18 cellular contexts compared by ENCODE assay signal in the genomic region with DNA sequence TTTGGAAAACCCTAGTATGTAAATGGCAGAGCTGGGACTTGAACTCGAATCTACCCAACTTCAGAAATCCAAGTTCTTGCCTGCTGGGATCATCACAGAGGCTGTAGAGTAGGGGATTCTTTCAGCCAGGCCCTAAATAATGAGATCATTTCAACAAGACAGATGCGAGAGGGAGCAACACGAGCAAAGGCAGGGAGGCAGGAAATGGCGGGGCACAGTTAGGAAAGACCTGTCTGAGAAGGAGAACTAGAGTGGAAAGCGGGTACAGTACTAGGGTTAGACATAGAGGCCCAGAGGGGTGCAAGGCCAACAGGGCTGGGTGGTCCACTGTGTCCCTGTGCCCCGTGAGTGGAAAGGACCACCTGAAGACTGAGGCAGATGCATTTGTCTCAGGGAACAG. TPM values are rescaled to one million over a fixed set of nuclear protein-coding genes. Genes with fewer than 3 reads are reported as not detected.
DNase-seq lines count a peak whose midpoint lies in the region; ATAC-seq, FAIRE-seq and TF ChIP-seq lines count a peak whose summit lies in the region.
"Had no signal": no experiment of that assay in that cellular context is flagged by ENCODE, and none has a peak within 500 bp of the region (broad histone marks: within the 10 kb centered on the region; RNA-seq: fewer than 3 reads in every experiment).

No MANE protein-coding gene starts in this region.

- H3K4me1 Mint-ChIP-seq in stimulated activated effector memory CD8-positive, alpha-beta T cell treated with anti-CD3 and anti-CD28 coated beads, Interleukin-12 subunit alpha, Interleukin-12 subunit beta, amount 100 ng/mL, for 72 hours: peaks cover 35% of the 10 kb centered on the region

- no peak for ATAC-seq in PC-3
- ATAC-seq in stimulated activated effector memory CD8-positive, alpha-beta T cell treated with anti-CD3 and anti-CD28 coated beads, Interleukin-12 subunit alpha, Interleukin-12 subunit beta, amount 100 ng/mL, for 72 hours: no peak
- ATAC-seq: gastroesophageal sphincter had no signal

- CTCF ChIA-PET in PC-3 (lab: Charles Lee) (no interaction called here), endothelial cell of umbilical vein (lab: Charles Lee) (interaction anchor here (0.6 to 7.3 kb wide), 7 partner anchors 13 to 71 kb away, joined by 3 to 46 read pairs (median 4); a partner anchor contains a TSS)

- intact Hi-C loops in PC-3 (cut with micrococcal nuclease) (no loop called here), endothelial cell of umbilical vein (cut with micrococcal nuclease) (loop anchor here (1.0 to 10.0 kb wide), 3 partner anchors 14 to 698 kb away; no protein-coding TSS in a partner anchor)

- H2AFZ ChIP-seq in PC-3 (ENCODE audit: low read length): no peak overlapping the region
- H2AFZ ChIP-seq in endothelial cell of umbilical vein (ENCODE audit: low read depth, low read length): peak overlapping the region; percentile 30

- no peak for TF ChIP-seq POLR2A in endothelial cell of umbilical vein (IDR thresholded peaks at IDR 0.05; ENCODE audit: low read depth, low read length)

- POLR2A ChIA-PET in PC-3 (lab: Charles Lee; ENCODE audit: unreplicated experiment): no interaction called here
- POLR2A ChIA-PET in endothelial cell of umbilical vein (lab: Charles Lee): no interaction called here

- H3K36me3 ChIP-seq in PC-3 (ENCODE audit: low read depth, low read length): no peaks in the 10 kb centered on the region
- H3K36me3 ChIP-seq in endothelial cell of umbilical vein (ENCODE audit: control insufficient read depth in 2 of 2, extremely low read depth in 1 of 2, insufficient read depth in 2 of 2, low read length in 2 of 2): no peaks in the 10 kb centered on the region
- H3K36me3 ChIP-seq: breast epithelium, gastroesophageal sphincter, HAP-1, prostate gland had no signal

- DNase-seq in NOMO-1 treated with DMSO at 0.1 percent for 48 hours (lab: John Stamatoyannopoulos, UW; ENCODE audit: unreplicated experiment) (peak; percentile 7), NOMO-1 (lab: John Stamatoyannopoulos, UW; ENCODE audit: unreplicated experiment in 2 of 2) (no peak), PC-3 (no peak), endothelial cell of umbilical vein (ENCODE audit: low read depth, low spot score) (peak; percentile 65), mucosa of gallbladder (ENCODE audit: low spot score) (no peak), NCI-H510A treated with DMSO at 0.1 percent for 48 hours (lab: John Stamatoyannopoulos, UW) (no peak)
- DNase-seq in stimulated activated effector memory CD8-positive, alpha-beta T cell treated with anti-CD3 and anti-CD28 coated beads, Interleukin-12 subunit alpha, Interleukin-12 subunit beta, amount 100 ng/mL, for 72 hours (ENCODE audit: low spot score in 2 of 2): no peak
- no peak for DNase-seq in stimulated activated naive CD4-positive, alpha-beta T cell treated with Interleukin-2 at 50 U/mL for 16 hours (lab: John Stamatoyannopoulos, UW)
- DNase-seq: activated naive CD4-positive, alpha-beta T cell treated with anti-CD3 and anti-CD28 coated beads, Interleukin-2, amount 10 ng/mL, durations not matched to agents 7 days and 5 days; GF-D8; KBM-7; NCI-H1436; NCI-H446 treated with DMSO at 0.1 percent for 48 hours had no signal

- H3K4me3 ChIP-seq in PC-3 (ENCODE audit: low read length) (no peak overlapping the region), endothelial cell of umbilical vein (replicated peaks in 1 of 3; ENCODE audit: insufficient read depth in 1 of 3, low read depth in 1 of 3, low read length in 3 of 3) (no peak overlapping the region)
- H3K4me3 ChIP-seq: breast epithelium, gastroesophageal sphincter, HAP-1, prostate gland had no signal

- H3K9me3 Mint-ChIP-seq in stimulated activated effector memory CD8-positive, alpha-beta T cell treated with anti-CD3 and anti-CD28 coated beads, Interleukin-12 subunit alpha, Interleukin-12 subunit beta, amount 100 ng/mL, for 72 hours: no peaks in the 10 kb centered on the region
- H3K9me3 Mint-ChIP-seq: activated naive CD4-positive, alpha-beta T cell treated with anti-CD3 and anti-CD28 coated beads, Interleukin-2, amount 10 ng/mL, durations not matched to agents 7 days and 5 days; T-helper 2 cell treated with Interferon-gamma antibody and Interleukin-4, amounts not matched to agents 5 μg/mL and 100 μg/mL, for 36 hours had no signal

- H3K4me1 ChIP-seq in PC-3 (ENCODE audit: insufficient read depth, low read length) (peaks cover 61% of the 10 kb centered on the region), endothelial cell of umbilical vein (ENCODE audit: control insufficient read depth, extremely low read depth, insufficient read depth, low read length) (peaks cover 47% of the 10 kb centered on the region)
- H3K4me1 ChIP-seq: breast epithelium, prostate gland had no signal

- H4K20me1 ChIP-seq in PC-3 (ENCODE audit: low read length) (no peaks in the 10 kb centered on the region), endothelial cell of umbilical vein (replicated peaks; ENCODE audit: control insufficient read depth, extremely low read depth, insufficient read depth, low read length) (no peaks in the 10 kb centered on the region)

- H3K9me2 ChIP-seq in PC-3 (replicated peaks; ENCODE audit: low read length): no peaks in the 10 kb centered on the region

- dilution Hi-C loops in endothelial cell of umbilical vein (cut with MboI; ENCODE audit: extremely low pct_ligation_motif_present, low sequenced_read_pairs): no loop called here

- H3K9me1 ChIP-seq in endothelial cell of umbilical vein (replicated peaks; ENCODE audit: control insufficient read depth, extremely low read depth, insufficient read depth, low read length): no peaks in the 10 kb centered on the region

- H3K4me2 ChIP-seq in PC-3 (ENCODE audit: low read length) (peak overlapping the region; percentile 17; the same call in 1 of the 2 replicates), endothelial cell of umbilical vein (ENCODE audit: insufficient read depth, low read length) (peak overlapping the region; percentile 70)

- H3K27ac ChIP-seq in PC-3 (ENCODE audit: low read length) (no peak overlapping the region), endothelial cell of umbilical vein (ENCODE audit: insufficient read depth, low read depth, low read length) (peak overlapping the region; percentile 94)
- H3K27ac ChIP-seq: gastroesophageal sphincter, prostate gland had no signal

- H3K27me3 ChIP-seq in PC-3 (ENCODE audit: low read length) (no peaks in the 10 kb centered on the region), endothelial cell of umbilical vein (ENCODE audit: control insufficient read depth in 2 of 2, insufficient read depth in 2 of 2, low read length in 2 of 2) (no peaks in the 10 kb centered on the region)
- H3K27me3 ChIP-seq: breast epithelium, gastroesophageal sphincter had no signal

- no peaks in the 10 kb centered on the region for H3F3A ChIP-seq in PC-3 (ENCODE audit: low read length, unreplicated experiment)

- H3K9ac ChIP-seq in PC-3 (ENCODE audit: low read length) (no peak overlapping the region), endothelial cell of umbilical vein (replicated peaks; ENCODE audit: extremely low read depth, insufficient read depth, low read length) (peak overlapping the region; percentile 44)

- H3K9me3 ChIP-seq in PC-3 (ENCODE audit: low read length): no peaks in the 10 kb centered on the region
- no peaks in the 10 kb centered on the region for H3K9me3 ChIP-seq in endothelial cell of umbilical vein (replicated peaks; ENCODE audit: control insufficient read depth, insufficient read depth, low read length)
- H3K9me3 ChIP-seq: breast epithelium, gastroesophageal sphincter, HAP-1, prostate gland had no signal

- no peak for TF ChIP-seq CTCF in PC-3 (conservative IDR thresholded peaks at IDR 0.05; ENCODE audit: low read depth, low read length)
- no peak for TF ChIP-seq CTCF in endothelial cell of umbilical vein (IDR thresholded peaks at IDR 0.05; ENCODE audit: extremely low read depth in 1 of 2, insufficient read depth in 1 of 2, low read depth in 1 of 2, low read length in 2 of 2)

- peaks cover 11% of the 10 kb centered on the region; the same call in 1 of the 2 replicates for H3K79me2 ChIP-seq in PC-3 (ENCODE audit: low read length)
- H3K79me2 ChIP-seq in endothelial cell of umbilical vein (ENCODE audit: control insufficient read depth, insufficient read depth, low read length): no peaks in the 10 kb centered on the region

- H3K36me3 Mint-ChIP-seq in stimulated activated effector memory CD8-positive, alpha-beta T cell treated with anti-CD3 and anti-CD28 coated beads, Interleukin-12 subunit alpha, Interleukin-12 subunit beta, amount 100 ng/mL, for 72 hours: no peaks in the 10 kb centered on the region
- H3K36me3 Mint-ChIP-seq: activated naive CD4-positive, alpha-beta T cell treated with anti-CD3 and anti-CD28 coated beads, Interleukin-2, amount 10 ng/mL, durations not matched to agents 7 days and 5 days had no signal

- BruUV-seq in PC-3 (replicated peaks; lab: Mats Ljungman, UMichigan): no TSS peak
- TSS peak; percentile 89 for BruUV-seq in endothelial cell of umbilical vein (replicated peaks; lab: Mats Ljungman, UMichigan)

- peak overlapping the region; percentile 4 for H3K27ac Mint-ChIP-seq in stimulated activated effector memory CD8-positive, alpha-beta T cell treated with anti-CD3 and anti-CD28 coated beads, Interleukin-12 subunit alpha, Interleukin-12 subunit beta, amount 100 ng/mL, for 72 hours
- H3K27ac Mint-ChIP-seq: activated naive CD4-positive, alpha-beta T cell treated with anti-CD3 and anti-CD28 coated beads, Interleukin-2, amount 10 ng/mL, durations not matched to agents 7 days and 5 days; T-helper 2 cell treated with Interferon-gamma antibody and Interleukin-4, amounts not matched to agents 5 μg/mL and 100 μg/mL, for 36 hours had no signal

- H3K4me3 Mint-ChIP-seq in stimulated activated effector memory CD8-positive, alpha-beta T cell treated with anti-CD3 and anti-CD28 coated beads, Interleukin-12 subunit alpha, Interleukin-12 subunit beta, amount 100 ng/mL, for 72 hours: no peak overlapping the region
- H3K4me3 Mint-ChIP-seq: activated naive CD4-positive, alpha-beta T cell treated with anti-CD3 and anti-CD28 coated beads, Interleukin-2, amount 10 ng/mL, durations not matched to agents 7 days and 5 days; T-helper 2 cell treated with Interferon-gamma antibody and Interleukin-4, amounts not matched to agents 5 μg/mL and 100 μg/mL, for 36 hours had no signal

- FAIRE-seq in endothelial cell of umbilical vein (lab: Jason Lieb, UNC): peak; percentile 64

TF ChIP-seq in endothelial cell of umbilical vein, 7 proteins besides CTCF, POLR2A, EP300 and RAD21 (continues in another document):
- no peak for TF ChIP-seq EZH2 (IDR thresholded peaks at IDR 0.05; ENCODE audit: borderline replicate concordance, low read depth, low read length, severe bottlenecking)

RNA-seq across cellular contexts. Expression of a gene that starts 46.1 kb away (rescaled TPM):
- 7.2 and 9.6 TPM in 2 replicates for total RNA-seq in PC-3 (2014; rRNA removed)
- total RNA-seq in endothelial cell of umbilical vein: 13.2 and 17.3 TPM in 2 replicates
- 6.2 and 6.6 TPM in 2 replicates for polyA plus RNA-seq in endothelial cell of umbilical vein
- polyA plus RNA-seq in endothelial cell of umbilical vein (2011; cell fraction: cytosol; rRNA removed): 7.3 and 10.1 TPM in 2 replicates
- polyA plus RNA-seq in endothelial cell of umbilical vein (2011; cell fraction: nucleus; rRNA removed): 13.7 and 15.4 TPM in 2 replicates
- polyA plus RNA-seq in endothelial cell of umbilical vein (2012): 6.0 and 6.3 TPM in 2 replicates
- polyA minus RNA-seq in endothelial cell of umbilical vein: 17.3 and 21.0 TPM in 2 replicates
- 1.2 TPM for polyA minus RNA-seq in endothelial cell of umbilical vein (2011; cell fraction: cytosol; rRNA and poly(A)+ RNA removed)
- 27.6 and 31.3 TPM in 2 replicates for polyA minus RNA-seq in endothelial cell of umbilical vein (2011; cell fraction: nucleus; rRNA and poly(A)+ RNA removed)
- 13.3 TPM for total RNA-seq in mucosa of gallbladder

Comparison
In these comparisons a context has a peak if more than half of its experiments do, and no peak if none do; other contexts are left out.
1. DNase-seq: peak in NOMO-1 treated with DMSO at 0.1 percent for 48 hours (single experiment) and endothelial cell of umbilical vein (single experiment); none in NOMO-1 (0 of 2), PC-3 (single experiment), stimulated activated effector memory CD8-positive, alpha-beta T cell treated with anti-CD3 and anti-CD28 coated beads, Interleukin-12 subunit alpha, Interleukin-12 subunit beta, amount 100 ng/mL, for 72 hours (0 of 2), mucosa of gallbladder (single experiment), stimulated activated naive CD4-positive, alpha-beta T cell treated with Interleukin-2 at 50 U/mL for 16 hours (single experiment) and NCI-H510A treated with DMSO at 0.1 percent for 48 hours (single experiment).